Comparison of ENCODE assay signal across 12 cellular contexts in genomic region chr10:43404675-43405221, GRCh38. TPM values are rescaled to one million over a fixed set of nuclear protein-coding genes. Genes with fewer than 3 reads are reported as not detected.
A peak's percentile ranks its signal among the peaks of the same experiment; 100 is the strongest.
DNase-seq lines count a peak whose midpoint lies in the region; ATAC-seq and TF ChIP-seq lines count a peak whose summit lies in the region.
"Had no signal": no experiment of that assay in that cellular context is flagged by ENCODE, and none has a peak within 500 bp of the region (broad histone marks: within the 10 kb centered on the region; RNA-seq: fewer than 3 reads in every experiment).

No MANE protein-coding gene starts in this region.

- WGBS in mesendoderm (ENCODE audit: extremely low coverage, insufficient coverage, low lambda C conversion rate): no CpG with 5 or more reads among the region's 7 CpGs

- no peak overlapping the region for H3K4ac ChIP-seq in mesendoderm (ENCODE audit: low read depth, low read length)

- H2BK5ac ChIP-seq in mesendoderm (ENCODE audit: low read length): no peak overlapping the region

- H4K8ac ChIP-seq in mesendoderm (ENCODE audit: low read depth, low read length): no peak overlapping the region

- H3K18ac ChIP-seq in mesendoderm (ENCODE audit: low read length): peak overlapping the region; percentile 16

- H3K27me3 Mint-ChIP-seq in CD4-positive, CD25-positive, alpha-beta regulatory T cell: peaks cover 4% of the 10 kb centered on the region
- no peaks in the 10 kb centered on the region for H3K27me3 Mint-ChIP-seq in activated CD4-positive, alpha-beta memory T cell treated with anti-CD3 and anti-CD28 coated beads, Interleukin-2, amount 10 ng/mL, durations not matched to agents 7 days and 5 days

- peaks cover 83% of the 10 kb centered on the region for H3K79me2 ChIP-seq in mesendoderm (ENCODE audit: control insufficient read depth, insufficient read depth, low read length)

- peak overlapping the region; percentile 94 to 100 (median 98) for H3K4me3 Mint-ChIP-seq in CD4-positive, CD25-positive, alpha-beta regulatory T cell
- H3K4me3 Mint-ChIP-seq in activated CD4-positive, alpha-beta memory T cell treated with anti-CD3 and anti-CD28 coated beads, Interleukin-2, amount 10 ng/mL, durations not matched to agents 7 days and 5 days: peak overlapping the region; percentile 86

- POLR2A ChIA-PET in HEK293 (lab: Yijun Ruan, JAX): interaction anchor here (0.5 kb wide), 1 partner anchor 23 kb away, joined by 3 read pairs; no protein-coding TSS in a partner anchor
- POLR2A ChIA-PET in activated CD4-positive, alpha-beta memory T cell treated with anti-CD3 and anti-CD28 coated beads, Interleukin-2, amount 10 ng/mL, durations not matched to agents 7 days and 5 days (lab: Charles Lee): interaction anchor here (1.0 to 7.7 kb wide), 11 partner anchors 8 to 266 kb away, joined by 3 to 197 read pairs (median 7); partner anchors contain the start of gene ZNF487

- intact Hi-C loops in vagina (cut with DNase I): no loop called here

- no peak for TF ChIP-seq CTCF in HEK293 (tag by site-specific recombination; IDR thresholded peaks at IDR 0.05)
- TF ChIP-seq CTCF in vagina (IDR thresholded peaks at IDR 0.05): no peak

- H3K9me3 Mint-ChIP-seq in CD4-positive, CD25-positive, alpha-beta regulatory T cell: no peaks in the 10 kb centered on the region
- H3K9me3 Mint-ChIP-seq in activated CD4-positive, alpha-beta memory T cell treated with anti-CD3 and anti-CD28 coated beads, Interleukin-2, amount 10 ng/mL, durations not matched to agents 7 days and 5 days: no peaks in the 10 kb centered on the region

- CTCF ChIA-PET in HEK293 (lab: Yijun Ruan, JAX): interaction anchor here (0.7 kb wide), 1 partner anchor 15 kb away, joined by 3 read pairs; no protein-coding TSS in a partner anchor
- CTCF ChIA-PET in activated CD4-positive, alpha-beta memory T cell treated with anti-CD3 and anti-CD28 coated beads, Interleukin-2, amount 10 ng/mL, durations not matched to agents 7 days and 5 days (lab: Charles Lee): interaction anchor here (1.6 kb wide), 1 partner anchor 9 kb away, joined by 6 read pairs; no protein-coding TSS in a partner anchor

- no peak overlapping the region for H2AK5ac ChIP-seq in mesendoderm (ENCODE audit: low read length)

- no peak overlapping the region for H3K23ac ChIP-seq in mesendoderm (ENCODE audit: low read length)

- H3K9ac ChIP-seq in mesendoderm (ENCODE audit: low read length): peak overlapping the region; percentile 12

- no peak overlapping the region for H3K4me2 ChIP-seq in mesendoderm (ENCODE audit: low read length)

- peak overlapping the region; percentile 100 for H3K27ac ChIP-seq in CD4-positive, CD25-positive, alpha-beta regulatory T cell (ENCODE audit: insufficient read depth, low read length, poor library complexity, severe bottlenecking)
- H3K27ac ChIP-seq in HEK293 (ENCODE audit: extremely low read depth, low read depth, low read length) (no peak overlapping the region), mesendoderm (ENCODE audit: low read depth, low read length) (no peak overlapping the region), vagina (no peak overlapping the region)

- H3K4me3 ChIP-seq in CD4-positive, CD25-positive, alpha-beta regulatory T cell (ENCODE audit: low read depth, low read length): peak overlapping the region; percentile 98
- H3K4me3 ChIP-seq in HEK293 (ENCODE audit: low read depth, low read length): no peak overlapping the region
- no peak overlapping the region for H3K4me3 ChIP-seq in mesendoderm (ENCODE audit: low read length)
- no peak overlapping the region for H3K4me3 ChIP-seq in vagina

- no peaks in the 10 kb centered on the region for H3K79me1 ChIP-seq in mesendoderm (ENCODE audit: low read length)

- DNase-seq in CD4-positive, CD25-positive, alpha-beta regulatory T cell: peak in 2 of 3 donors; percentile 41 to 59
- no peak for DNase-seq in activated CD4-positive, alpha-beta memory T cell treated with anti-CD3 and anti-CD28 coated beads, Interleukin-2, amount 10 ng/mL, durations not matched to agents 7 days and 5 days
- DNase-seq in mesendoderm (no peak), NCI-H1930 (lab: John Stamatoyannopoulos, UW) (no peak), vagina (ENCODE audit: extremely low spot score in 2 of 2) (no peak), GM19240 (ENCODE audit: insufficient read length, low spot score) (no peak)
- no peak for DNase-seq in activated CD4-positive, CD25-positive, alpha-beta regulatory T cell (lab: John Stamatoyannopoulos, UW)
- DNase-seq: NCI-H187 treated with DMSO at 0.1 percent for 48 hours had no signal

- TF ChIP-seq POLR2A in vagina (IDR thresholded peaks at IDR 0.05): no peak

- H3K56ac ChIP-seq in mesendoderm (ENCODE audit: low read length): no peak overlapping the region

- peaks cover 16% of the 10 kb centered on the region for H3K36me3 Mint-ChIP-seq in CD4-positive, CD25-positive, alpha-beta regulatory T cell
- H3K36me3 Mint-ChIP-seq in activated CD4-positive, alpha-beta memory T cell treated with anti-CD3 and anti-CD28 coated beads, Interleukin-2, amount 10 ng/mL, durations not matched to agents 7 days and 5 days (ENCODE audit: low read depth): peaks cover 72% of the 10 kb centered on the region

- peaks cover 74% of the 10 kb centered on the region for H3K4me1 ChIP-seq in CD4-positive, CD25-positive, alpha-beta regulatory T cell (ENCODE audit: control insufficient read depth, insufficient read depth, low read length, poor library complexity, severe bottlenecking)
- peaks cover 16% of the 10 kb centered on the region for H3K4me1 ChIP-seq in HEK293 (ENCODE audit: control insufficient read depth, insufficient read depth, low read length)
- peaks cover 2% of the 10 kb centered on the region for H3K4me1 ChIP-seq in mesendoderm (ENCODE audit: control insufficient read depth, low read depth, low read length)
- peaks cover 70% of the 10 kb centered on the region for H3K4me1 ChIP-seq in vagina

- H3K36me3 ChIP-seq in CD4-positive, CD25-positive, alpha-beta regulatory T cell (ENCODE audit: control insufficient read depth, insufficient read depth, low read length): peaks cover 16% of the 10 kb centered on the region
- H3K36me3 ChIP-seq in HEK293 (ENCODE audit: control insufficient read depth in 2 of 2, insufficient read depth in 1 of 2, low read length in 2 of 2) (peaks cover 3 to 15% of the 10 kb centered on the region in 2 experiments; a peak in 2 of 3 replicates), mesendoderm (ENCODE audit: control insufficient read depth, insufficient read depth, low read length) (no peaks in the 10 kb centered on the region), vagina (no peaks in the 10 kb centered on the region)

- peak overlapping the region; percentile 80 to 99 (median 89) for H3K27ac Mint-ChIP-seq in CD4-positive, CD25-positive, alpha-beta regulatory T cell
- peak overlapping the region; percentile 93 for H3K27ac Mint-ChIP-seq in activated CD4-positive, alpha-beta memory T cell treated with anti-CD3 and anti-CD28 coated beads, Interleukin-2, amount 10 ng/mL, durations not matched to agents 7 days and 5 days

- H3K9me3 ChIP-seq in CD4-positive, CD25-positive, alpha-beta regulatory T cell (ENCODE audit: control insufficient read depth in 2 of 2, low read length in 2 of 2): no peaks in the 10 kb centered on the region
- H3K9me3 ChIP-seq in HEK293 (ENCODE audit: control insufficient read depth, insufficient read depth, low read depth, low read length): no peaks in the 10 kb centered on the region
- no peaks in the 10 kb centered on the region for H3K9me3 ChIP-seq in vagina

- no peaks in the 10 kb centered on the region for H3K27me3 ChIP-seq in CD4-positive, CD25-positive, alpha-beta regulatory T cell (ENCODE audit: control insufficient read depth, insufficient read depth, low read length)
- H3K27me3 ChIP-seq in mesendoderm (ENCODE audit: insufficient read depth, low read length, poor library complexity) (no peaks in the 10 kb centered on the region), vagina (no peaks in the 10 kb centered on the region)

- peaks cover 31 to 67% (median 41%) of the 10 kb centered on the region in 4 donors for H3K4me1 Mint-ChIP-seq in CD4-positive, CD25-positive, alpha-beta regulatory T cell
- H3K4me1 Mint-ChIP-seq in activated CD4-positive, alpha-beta memory T cell treated with anti-CD3 and anti-CD28 coated beads, Interleukin-2, amount 10 ng/mL, durations not matched to agents 7 days and 5 days: peaks cover 46% of the 10 kb centered on the region

- H4K5ac ChIP-seq in mesendoderm (ENCODE audit: low read length): no peak overlapping the region

- no peak overlapping the region for H2BK120ac ChIP-seq in mesendoderm (ENCODE audit: low read depth, low read length)

- ATAC-seq in CD4-positive, CD25-positive, alpha-beta regulatory T cell (ENCODE audit: low read depth in 2 of 2): no peak

- no peak overlapping the region for H2BK15ac ChIP-seq in mesendoderm (replicated peaks; ENCODE audit: low read depth)

TF ChIP-seq in HEK293, 187 proteins besides CTCF, POLR2A, EP300 and RAD21:
- no peak for TF ChIP-seq SP2 (tag by site-specific recombination; IDR thresholded peaks at IDR 0.05)
- TF ChIP-seq PRDM1 (tag by site-specific recombination; IDR thresholded peaks at IDR 0.05): peak; percentile 20; the same call in 1 of the 2 replicates
- TF ChIP-seq WT1 (tag by site-specific recombination; IDR thresholded peaks at IDR 0.05): no peak
- TF ChIP-seq SCRT2 (tag by site-specific recombination; IDR thresholded peaks at IDR 0.05): peak; percentile 40; the same call in 1 of the 2 replicates
- peak; percentile 72 for TF ChIP-seq ZNF600 (tag by site-specific recombination; IDR thresholded peaks at IDR 0.05)
TF ChIP-seq in HEK293: peak in this region for 3.

RNA-seq across cellular contexts. Expression of gene HNRNPF, which starts 4.2 kb away (rescaled TPM):
- total RNA-seq in CD4-positive, CD25-positive, alpha-beta regulatory T cell: 143 TPM
- 100 to 1,000 TPM; 293 to 350 (median 323) TPM for polyA plus RNA-seq in CD4-positive, CD25-positive, alpha-beta regulatory T cell
- total RNA-seq in activated CD4-positive, alpha-beta memory T cell treated with anti-CD3 and anti-CD28 coated beads, Interleukin-2, amount 10 ng/mL, durations not matched to agents 7 days and 5 days: 100 to 1,000 TPM; 477 to 494 TPM
- polyA plus RNA-seq in mesendoderm (2013, experiment 1 of 2): 258 TPM
- polyA plus RNA-seq in mesendoderm (2013, experiment 2 of 2): 258 TPM
- 150 TPM for total RNA-seq in vagina

RNA-seq across cellular contexts. Expression of gene ZNF487, which starts 32.2 kb away (rescaled TPM):
- 6.2 TPM for total RNA-seq in CD4-positive, CD25-positive, alpha-beta regulatory T cell
- 1 to 10 TPM; 2.5 to 6.5 (median 4.2) TPM for polyA plus RNA-seq in CD4-positive, CD25-positive, alpha-beta regulatory T cell
- 1 to 10 TPM; 6.1 TPM for total RNA-seq in activated CD4-positive, alpha-beta memory T cell treated with anti-CD3 and anti-CD28 coated beads, Interleukin-2, amount 10 ng/mL, durations not matched to agents 7 days and 5 days
- 1.2 TPM for polyA plus RNA-seq in mesendoderm (2013, experiment 1 of 2)
- polyA plus RNA-seq in mesendoderm (2013, experiment 2 of 2): 1.1 TPM
- 4.2 TPM for total RNA-seq in vagina

RNA-seq across cellular contexts. Expression of gene FXYD4, which starts 33.3 kb away (rescaled TPM):
- total RNA-seq in CD4-positive, CD25-positive, alpha-beta regulatory T cell: not detected
- polyA plus RNA-seq in CD4-positive, CD25-positive, alpha-beta regulatory T cell: not detected
- not detected for total RNA-seq in activated CD4-positive, alpha-beta memory T cell treated with anti-CD3 and anti-CD28 coated beads, Interleukin-2, amount 10 ng/mL, durations not matched to agents 7 days and 5 days
- not detected for polyA plus RNA-seq in mesendoderm (2013, experiment 1 of 2)
- polyA plus RNA-seq in mesendoderm (2013, experiment 2 of 2): 0.13 TPM
- total RNA-seq in vagina: not detected
- total RNA-seq: activated CD8-positive, alpha-beta memory T cell treated with anti-CD3 and anti-CD28 coated beads for 36 hours; pulmonary artery endothelial cell; temporal lobe had no signal

Comparison
In these comparisons a context has a peak if more than half of its experiments do, and no peak if none do; other contexts are left out.
1. DNase-seq: peak in CD4-positive, CD25-positive, alpha-beta regulatory T cell (2 of 3); none in activated CD4-positive, alpha-beta memory T cell treated with anti-CD3 and anti-CD28 coated beads, Interleukin-2, amount 10 ng/mL, durations not matched to agents 7 days and 5 days (single experiment), mesendoderm (single experiment), NCI-H1930 (0 of 2), vagina (0 of 2), activated CD4-positive, CD25-positive, alpha-beta regulatory T cell (0 of 4) and GM19240 (single experiment).